In genomic region chr10:60916025-60916424, GRCh38 we compare ENCODE assay signal across 17 cellular contexts. TPM values are rescaled to one million over a fixed set of nuclear protein-coding genes. Genes with fewer than 3 reads are reported as not detected.
DNase-seq lines count a peak whose midpoint lies in the region; ATAC-seq and TF ChIP-seq lines count a peak whose summit lies in the region.
"Had no signal": no experiment of that assay in that cellular context is flagged by ENCODE, and none has a peak within 500 bp of the region (broad histone marks: within the 10 kb centered on the region; RNA-seq: fewer than 3 reads in every experiment).

No MANE protein-coding gene starts in this region.

- no peak overlapping the region for H2AK9ac ChIP-seq in IMR-90 (replicated peaks; ENCODE audit: low read depth, low read length, poor library complexity)

- H3K4me3 ChIP-seq in IMR-90 (ENCODE audit: insufficient read depth, low read depth, low read length) = no peak overlapping the region
- no peak overlapping the region for H3K4me3 ChIP-seq in colonic mucosa
- H3K4me3 ChIP-seq: body of pancreas, lung, MG63, suprapubic skin had no signal

- DNase-seq in ELR (ENCODE audit: low read depth) (peak; percentile 25), IMR-90 (no peak), endothelial cell (ENCODE audit: low spot score) (no peak), osteocyte (ENCODE audit: extremely low spot score, unreplicated experiment) (no peak), omental fat pad (ENCODE audit: low spot score) (no peak), SIG-M5 (lab: John Stamatoyannopoulos, UW) (no peak), colonic mucosa (no peak)
- DNase-seq in stimulated activated CD8-positive, alpha-beta memory T cell treated with anti-CD3 and anti-CD28 coated beads, Interleukin-4, amount 100 ng/mL, for 48 hours = no peak
- DNase-seq: activated CD4-positive, alpha-beta T cell treated with anti-CD3 and anti-CD28 coated beads, Interleukin-2, amount 10 ng/mL, durations not matched to agents 7 days and 5 days; CD8-positive, alpha-beta T cell; MG63; OCI-M1; stimulated activated CD4-positive, alpha-beta T cell treated with anti-CD3 and anti-CD28 coated beads, Interleukin-12 subunit alpha, Interleukin-12 subunit beta, amount 100 ng/mL, for 4 hours had no signal

- peaks cover 38 to 67% of the 10 kb centered on the region in 2 experiments for H3K79me1 ChIP-seq in IMR-90 (ENCODE audit: low read depth in 1 of 2, low read length in 2 of 2)

- peak overlapping the region; percentile 85; the same call in 1 of the 2 replicates for H4K91ac ChIP-seq in IMR-90 (ENCODE audit: insufficient read depth, low read depth, low read length)

- no peaks in the 10 kb centered on the region for H3K9me3 Mint-ChIP-seq in endothelial cell (ENCODE audit: unreplicated experiment)
- peaks cover 4% of the 10 kb centered on the region for H3K9me3 Mint-ChIP-seq in osteocyte (ENCODE audit: unreplicated experiment)
- H3K9me3 Mint-ChIP-seq: activated T-helper 2 cell treated with anti-CD3 and anti-CD28 coated beads, Interferon-gamma antibody, Interleukin-2, Interleukin-4, amounts not matched to agents 10 μg/mL and 5 μg/mL and 100 μg/mL, durations not matched to agents 14 hours and 24 hours and 36 hours had no signal

- H2BK5ac ChIP-seq in IMR-90 (ENCODE audit: low read depth, low read length, poor library complexity, severe bottlenecking) = peak overlapping the region; percentile 7

- no peaks in the 10 kb centered on the region for H3K27me3 ChIP-seq in IMR-90 (ENCODE audit: control insufficient read depth, insufficient read depth, low read length)
- H3K27me3 ChIP-seq in colonic mucosa = no peaks in the 10 kb centered on the region
- H3K27me3 ChIP-seq: body of pancreas, MG63, suprapubic skin had no signal

- H3K4me1 Mint-ChIP-seq in endothelial cell (ENCODE audit: unreplicated experiment) = peaks cover 2% of the 10 kb centered on the region
- H3K4me1 Mint-ChIP-seq in osteocyte (ENCODE audit: unreplicated experiment) = peaks cover 49% of the 10 kb centered on the region

- peak overlapping the region; percentile 87 for H2AK5ac ChIP-seq in IMR-90 (ENCODE audit: low read depth, low read length)

- in situ Hi-C loops in IMR-90 (cut with MboI; ENCODE audit: low sequenced_read_pairs) = no loop called here

- TF ChIP-seq RAD21 in IMR-90 (IDR thresholded peaks at IDR 0.05; ENCODE audit: low read length) = no peak

- POLR2A ChIA-PET in IMR-90 (lab: Charles Lee; ENCODE audit: unreplicated experiment) = no interaction called here

- H2BK120ac ChIP-seq in IMR-90 (ENCODE audit: low read depth, low read length) = peak overlapping the region; percentile 85

- H3K9ac ChIP-seq in IMR-90 (ENCODE audit: low read depth, low read length) (no peak overlapping the region), colonic mucosa (ENCODE audit: low read depth in 2 of 2, low read length in 2 of 2) (no peak overlapping the region)

- H3K18ac ChIP-seq in IMR-90 (ENCODE audit: low read depth, low read length) = 0 out of 2 replicates have a peak overlapping the region, but pooled peaks have one; percentile 7

- intact Hi-C loops in IMR-90 (cut with micrococcal nuclease) = no loop called here
- intact Hi-C loops in colonic mucosa (cut with DNase I) = no loop called here

- peak overlapping the region; percentile 9 for H2AFZ ChIP-seq in IMR-90 (replicated peaks; ENCODE audit: low read length, poor library complexity)

- H3K27ac ChIP-seq in IMR-90 (ENCODE audit: insufficient read depth, low read length) (no peak overlapping the region), colonic mucosa (no peak overlapping the region)
- H3K27ac ChIP-seq: body of pancreas, suprapubic skin had no signal

- H3K4me2 ChIP-seq in IMR-90 (ENCODE audit: low read depth, low read length) = no peak overlapping the region

- H4K8ac ChIP-seq in IMR-90 (ENCODE audit: low read depth in 2 of 2, low read length in 2 of 2) = peak overlapping the region in 1 of 2 experiments; percentile 55; a peak in 1 of 4 replicates

- H4K5ac ChIP-seq in IMR-90 (ENCODE audit: low read depth, low read length) = no peak overlapping the region

- no peak overlapping the region for H3K23ac ChIP-seq in IMR-90 (ENCODE audit: low read depth, low read length)

- H3K4me1 ChIP-seq in IMR-90 (ENCODE audit: control insufficient read depth, insufficient read depth, low read length) (peaks cover 23% of the 10 kb centered on the region), colonic mucosa (no peaks in the 10 kb centered on the region)
- H3K4me1 ChIP-seq: suprapubic skin had no signal

- H3K36me3 Mint-ChIP-seq in endothelial cell (ENCODE audit: low read depth, unreplicated experiment) = peaks cover 5% of the 10 kb centered on the region
- peaks cover 8% of the 10 kb centered on the region for H3K36me3 Mint-ChIP-seq in osteocyte (ENCODE audit: unreplicated experiment)
- H3K36me3 Mint-ChIP-seq: CD8-positive, alpha-beta T cell had no signal

- H3K9me3 ChIP-seq in IMR-90 (ENCODE audit: control insufficient read depth, insufficient read depth, low read length) = peaks cover 2% of the 10 kb centered on the region; the same call in 1 of the 2 replicates
- H3K9me3 ChIP-seq in colonic mucosa = no peaks in the 10 kb centered on the region
- H3K9me3 ChIP-seq: body of pancreas, MG63, suprapubic skin had no signal

- TF ChIP-seq CTCF in IMR-90 (conservative IDR thresholded peaks at IDR 0.05; ENCODE audit: low read depth, low read length) (no peak), endothelial cell (IDR thresholded peaks at IDR 0.05; ENCODE audit: unreplicated experiment) (peak; percentile 44), osteocyte (IDR thresholded peaks at IDR 0.05) (no peak), omental fat pad (IDR thresholded peaks at IDR 0.05) (no peak), colonic mucosa (IDR thresholded peaks at IDR 0.05) (no peak)

- H3K36me3 ChIP-seq in IMR-90 (ENCODE audit: control insufficient read depth, insufficient read depth, low read length) (peaks cover 5% of the 10 kb centered on the region), colonic mucosa (no peaks in the 10 kb centered on the region)
- H3K36me3 ChIP-seq: suprapubic skin had no signal

- no TSS peak for BruUV-seq in IMR-90 (replicated peaks; lab: Mats Ljungman, UMichigan)

- CTCF ChIA-PET in IMR-90 (lab: Yijun Ruan, JAX) = interaction anchor here (1.2 kb wide), 1 partner anchor 10 kb away, joined by 5 read pairs; no protein-coding TSS in a partner anchor

- no peak overlapping the region for H3K56ac ChIP-seq in IMR-90 (ENCODE audit: extremely low read depth, insufficient read depth, low read length)

- H4K20me1 ChIP-seq in IMR-90 (ENCODE audit: insufficient read depth, low read length) = no peaks in the 10 kb centered on the region

- WGBS in IMR-90 (ENCODE audit: extremely low coverage in 2 of 2, insufficient read length in 1 of 2), 2 experiments = 100% methylated on average over 1 of the region's 4 CpGs; no CpG with 5 or more reads in 1 of the 2 experiments

- H3K4me3 Mint-ChIP-seq in endothelial cell (ENCODE audit: unreplicated experiment) = no peak overlapping the region
- no peak overlapping the region for H3K4me3 Mint-ChIP-seq in osteocyte (ENCODE audit: unreplicated experiment)
- H3K4me3 Mint-ChIP-seq: activated CD4-positive, alpha-beta T cell treated with anti-CD3 and anti-CD28 coated beads, Interleukin-2, amount 10 ng/mL, durations not matched to agents 7 days and 5 days; CD8-positive, alpha-beta T cell had no signal

- dilution Hi-C loops in IMR-90 (cut with HindIII; ENCODE audit: low sequenced_read_pairs, unreplicated experiment) = no loop called here

- H2BK20ac ChIP-seq in IMR-90 (ENCODE audit: low read depth, low read length) = peak overlapping the region; percentile 84

- H3K27me3 Mint-ChIP-seq in endothelial cell (ENCODE audit: unreplicated experiment) (peaks cover 2% of the 10 kb centered on the region), osteocyte (ENCODE audit: unreplicated experiment) (no peaks in the 10 kb centered on the region)

- H3K9me1 ChIP-seq in IMR-90 (ENCODE audit: insufficient read depth, low read length) = peaks cover 22% of the 10 kb centered on the region

- H2BK15ac ChIP-seq in IMR-90 (ENCODE audit: low read depth, low read length) = peak overlapping the region; percentile 54; the same call in 1 of the 3 replicates

- peak overlapping the region; percentile 87 for H3K4ac ChIP-seq in IMR-90 (ENCODE audit: low read depth, low read length)

- peak overlapping the region; percentile 39 for H3K14ac ChIP-seq in IMR-90 (replicated peaks; ENCODE audit: low read depth, low read length)

- H3K27ac Mint-ChIP-seq in endothelial cell (ENCODE audit: unreplicated experiment) (no peak overlapping the region), osteocyte (ENCODE audit: unreplicated experiment) (peak overlapping the region; percentile 16)
- H3K27ac Mint-ChIP-seq: activated CD4-positive, alpha-beta T cell treated with anti-CD3 and anti-CD28 coated beads, Interleukin-2, amount 10 ng/mL, durations not matched to agents 7 days and 5 days; activated T-helper 2 cell treated with anti-CD3 and anti-CD28 coated beads, Interferon-gamma antibody, Interleukin-2, Interleukin-4, amounts not matched to agents 10 μg/mL and 5 μg/mL and 100 μg/mL, durations not matched to agents 14 hours and 24 hours and 36 hours; CD8-positive, alpha-beta T cell had no signal

- ATAC-seq in IMR-90 (ENCODE audit: low read depth) = no peak
- no peak for ATAC-seq in omental fat pad (ENCODE audit: low FRiP score)
- ATAC-seq: body of pancreas; CD8-positive, alpha-beta T cell had no signal

- no peak for TF ChIP-seq POLR2A in IMR-90 (IDR thresholded peaks at IDR 0.05; ENCODE audit: low read depth, low read length)

TF ChIP-seq in IMR-90, 13 proteins besides CTCF, POLR2A, EP300 and RAD21:
- no peak for TF ChIP-seq MXI1 (IDR thresholded peaks at IDR 0.05; ENCODE audit: borderline replicate concordance, low read depth, low read length)
- no peak for TF ChIP-seq CEBPB (IDR thresholded peaks at IDR 0.05; ENCODE audit: low read depth, low read length)

RNA-seq across cellular contexts. Expression of gene RHOBTB1, which starts 28.0 kb away (rescaled TPM):
- 15.2 and 18.9 TPM in 2 replicates for total RNA-seq in IMR-90 (2012; rRNA removed)
- 8.8 and 8.9 TPM in 2 replicates for polyA plus RNA-seq in IMR-90 (2012; rRNA removed)
- 3.7 and 4.9 TPM in 2 replicates for polyA plus RNA-seq in IMR-90 (2012; cell fraction: cytosol; rRNA removed)
- 3.6 and 19.2 TPM in 2 replicates for polyA plus RNA-seq in IMR-90 (2012; cell fraction: nucleus; rRNA removed; ENCODE audit: low replicate concordance)
- total RNA-seq in endothelial cell (ENCODE audit: unreplicated experiment) = 20.3 TPM
- 16.0 and 17.2 TPM in 2 replicates for total RNA-seq in osteocyte
- 10 to 100 TPM in 3 of 4 donors, 1 to 10 TPM in 1; 9.5 to 34.8 (median 16.9) TPM for total RNA-seq in omental fat pad
- 1 to 10 TPM; 2.5 to 4.9 TPM for total RNA-seq in colonic mucosa
- total RNA-seq: CD8-positive, alpha-beta T cell had no signal
